24 cellular contexts compared by ENCODE assay signal in the genomic region with DNA sequence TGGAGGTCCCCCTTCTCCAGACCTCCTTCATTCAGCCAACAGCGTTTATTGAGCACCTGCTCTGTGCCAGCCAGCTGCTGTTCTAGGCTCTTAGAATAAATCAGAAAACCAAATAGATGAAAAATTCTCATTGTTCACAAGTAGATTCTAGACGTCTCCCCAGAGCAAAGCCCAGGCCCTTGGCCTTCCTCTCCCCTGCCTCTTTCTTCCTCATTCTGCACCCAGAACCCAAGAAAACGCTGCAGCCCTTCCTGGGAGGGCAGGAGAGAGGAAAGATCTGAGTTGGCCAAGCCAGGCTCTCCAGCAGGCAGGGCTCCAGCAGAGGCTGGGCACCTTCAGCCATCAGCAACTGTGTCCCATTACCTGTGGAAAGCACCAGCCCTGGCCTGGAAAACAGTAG. TPM values are rescaled to one million over a fixed set of nuclear protein-coding genes. Genes with fewer than 3 reads are reported as not detected.
"Had no signal": no experiment of that assay in that cellular context is flagged by ENCODE, and none has a peak within 500 bp of the region (broad histone marks: within the 10 kb centered on the region; RNA-seq: fewer than 3 reads in every experiment).

No MANE protein-coding gene starts in this region.

- H3K27me3 ChIP-seq: dorsolateral prefrontal cortex, hepatocyte, tibial artery had no signal

- H3K79me2 ChIP-seq: hepatocyte had no signal

- H3K4me1 ChIP-seq: left ventricle myocardium inferior had no signal

- H3K4me3 ChIP-seq: dorsolateral prefrontal cortex, esophagus muscularis mucosa, hepatocyte, left ventricle myocardium inferior, tibial artery had no signal

- H3K9me3 ChIP-seq: esophagus muscularis mucosa, left ventricle myocardium inferior, tibial artery had no signal

- H3K36me3 Mint-ChIP-seq: activated naive CD4-positive, alpha-beta T cell treated with anti-CD3 and anti-CD28 coated beads, Interleukin-2, amount 50 U/mL, for 24 hours; brain; immature natural killer cell; natural killer cell treated with Interleukin-12 subunit alpha and Interleukin-12 subunit beta and Interleukin-15 and Interleukin-18, amount 100 ng/mL, for 72 hours; stimulated activated effector memory CD8-positive, alpha-beta T cell treated with anti-CD3 and anti-CD28 coated beads, Interleukin-12 subunit alpha, Interleukin-12 subunit beta, amount 100 ng/mL, for 72 hours had no signal

- DNase-seq: activated CD4-positive, alpha-beta T cell treated with anti-CD3 and anti-CD28 coated beads for 1 hour; activated CD4-positive, alpha-beta T cell treated with anti-CD3 and anti-CD28 coated beads, Interleukin-2, amount 50 U/mL, for 1 hour; activated CD8-positive, alpha-beta T cell treated with anti-CD3 and anti-CD28 coated beads, Interleukin-2, amount 10 ng/mL, durations not matched to agents 7 days and 5 days; activated gamma-delta T cell treated with Interleukin-2 at 50 U/mL for 16 hours; activated T-cell treated with anti-CD3 and anti-CD28 coated beads, Interleukin-2, amount 50 U/mL, for 1 hour; dorsolateral prefrontal cortex; glutamatergic neuron; immature natural killer cell; mammary epithelial cell; midbrain; occipital lobe; stimulated activated naive CD8-positive, alpha-beta T cell treated with anti-CD3 and anti-CD28 coated beads, Interleukin-15, amount 100 ng/mL, for 72 hours; tibial artery had no signal

- H3K4me3 Mint-ChIP-seq: activated CD8-positive, alpha-beta T cell treated with anti-CD3 and anti-CD28 coated beads, Interleukin-2, amount 10 ng/mL, durations not matched to agents 7 days and 5 days; activated naive CD4-positive, alpha-beta T cell treated with anti-CD3 and anti-CD28 coated beads, Interleukin-2, amount 50 U/mL, for 24 hours; brain; immature natural killer cell; natural killer cell treated with Interleukin-12 subunit alpha and Interleukin-12 subunit beta and Interleukin-15 and Interleukin-18, amount 100 ng/mL, for 72 hours; stimulated activated effector memory CD8-positive, alpha-beta T cell treated with anti-CD3 and anti-CD28 coated beads, Interleukin-12 subunit alpha, Interleukin-12 subunit beta, amount 100 ng/mL, for 72 hours; stimulated activated naive CD8-positive, alpha-beta T cell treated with anti-CD3 and anti-CD28 coated beads, Interleukin-15, amount 100 ng/mL, for 72 hours had no signal

- H2AFZ ChIP-seq: hepatocyte had no signal

- H3K27ac ChIP-seq: esophagus muscularis mucosa, hepatocyte, left ventricle myocardium inferior had no signal

- H3K4me1 Mint-ChIP-seq: activated naive CD4-positive, alpha-beta T cell treated with anti-CD3 and anti-CD28 coated beads, Interleukin-2, amount 50 U/mL, for 24 hours; immature natural killer cell; stimulated activated effector memory CD8-positive, alpha-beta T cell treated with anti-CD3 and anti-CD28 coated beads, Interleukin-12 subunit alpha, Interleukin-12 subunit beta, amount 100 ng/mL, for 72 hours; stimulated activated naive CD8-positive, alpha-beta T cell treated with anti-CD3 and anti-CD28 coated beads, Interleukin-15, amount 100 ng/mL, for 72 hours had no signal

- H3K36me3 ChIP-seq: esophagus muscularis mucosa, left ventricle myocardium inferior, tibial artery had no signal

- H3K27ac Mint-ChIP-seq: activated CD8-positive, alpha-beta T cell treated with anti-CD3 and anti-CD28 coated beads, Interleukin-2, amount 10 ng/mL, durations not matched to agents 7 days and 5 days; activated naive CD4-positive, alpha-beta T cell treated with anti-CD3 and anti-CD28 coated beads, Interleukin-2, amount 50 U/mL, for 24 hours; brain; immature natural killer cell; natural killer cell treated with Interleukin-12 subunit alpha and Interleukin-12 subunit beta and Interleukin-15 and Interleukin-18, amount 100 ng/mL, for 72 hours; stimulated activated effector memory CD8-positive, alpha-beta T cell treated with anti-CD3 and anti-CD28 coated beads, Interleukin-12 subunit alpha, Interleukin-12 subunit beta, amount 100 ng/mL, for 72 hours had no signal

- ATAC-seq: activated CD8-positive, alpha-beta T cell treated with anti-CD3 and anti-CD28 coated beads, Interleukin-2, amount 10 ng/mL, durations not matched to agents 7 days and 5 days; stimulated activated effector memory CD8-positive, alpha-beta T cell treated with anti-CD3 and anti-CD28 coated beads, Interleukin-12 subunit alpha, Interleukin-12 subunit beta, amount 100 ng/mL, for 72 hours; stimulated activated naive CD8-positive, alpha-beta T cell treated with anti-CD3 and anti-CD28 coated beads, Interleukin-15, amount 100 ng/mL, for 72 hours had no signal

- H3K9me3 Mint-ChIP-seq: activated naive CD4-positive, alpha-beta T cell treated with anti-CD3 and anti-CD28 coated beads, Interleukin-2, amount 50 U/mL, for 24 hours; brain; immature natural killer cell; natural killer cell treated with Interleukin-12 subunit alpha and Interleukin-12 subunit beta and Interleukin-15 and Interleukin-18, amount 100 ng/mL, for 72 hours; stimulated activated effector memory CD8-positive, alpha-beta T cell treated with anti-CD3 and anti-CD28 coated beads, Interleukin-12 subunit alpha, Interleukin-12 subunit beta, amount 100 ng/mL, for 72 hours; stimulated activated naive CD8-positive, alpha-beta T cell treated with anti-CD3 and anti-CD28 coated beads, Interleukin-15, amount 100 ng/mL, for 72 hours had no signal

RNA-seq across cellular contexts. Expression of gene BPI, which starts 12.0 kb away (rescaled TPM):
- total RNA-seq: activated CD8-positive, alpha-beta T cell treated with anti-CD3 and anti-CD28 coated beads, Interleukin-2, amount 10 ng/mL, durations not matched to agents 7 days and 5 days; kidney epithelial cell; left ventricle myocardium inferior; mammary epithelial cell; natural killer cell treated with Interleukin-12 subunit alpha and Interleukin-12 subunit beta and Interleukin-15 and Interleukin-18, amount 100 ng/mL, for 72 hours; occipital lobe had no signal
- polyA plus RNA-seq: immature natural killer cell, mammary epithelial cell, small intestine had no signal

RNA-seq across cellular contexts. Expression of gene KIAA1755, which starts 31.4 kb away (rescaled TPM):
- total RNA-seq: activated CD8-positive, alpha-beta T cell treated with anti-CD3 and anti-CD28 coated beads, Interleukin-2, amount 10 ng/mL, durations not matched to agents 7 days and 5 days; natural killer cell treated with Interleukin-12 subunit alpha and Interleukin-12 subunit beta and Interleukin-15 and Interleukin-18, amount 100 ng/mL, for 72 hours had no signal
- polyA plus RNA-seq: immature natural killer cell had no signal

RNA-seq across cellular contexts. Expression of gene LBP, which starts 54.3 kb away (rescaled TPM):
- total RNA-seq: activated CD8-positive, alpha-beta T cell treated with anti-CD3 and anti-CD28 coated beads, Interleukin-2, amount 10 ng/mL, durations not matched to agents 7 days and 5 days; frontal cortex; kidney epithelial cell; mammary epithelial cell; natural killer cell treated with Interleukin-12 subunit alpha and Interleukin-12 subunit beta and Interleukin-15 and Interleukin-18, amount 100 ng/mL, for 72 hours; urinary bladder had no signal
- polyA plus RNA-seq: immature natural killer cell, mammary epithelial cell had no signal
